9 cellular contexts compared by ENCODE assay signal in the genomic region with DNA sequence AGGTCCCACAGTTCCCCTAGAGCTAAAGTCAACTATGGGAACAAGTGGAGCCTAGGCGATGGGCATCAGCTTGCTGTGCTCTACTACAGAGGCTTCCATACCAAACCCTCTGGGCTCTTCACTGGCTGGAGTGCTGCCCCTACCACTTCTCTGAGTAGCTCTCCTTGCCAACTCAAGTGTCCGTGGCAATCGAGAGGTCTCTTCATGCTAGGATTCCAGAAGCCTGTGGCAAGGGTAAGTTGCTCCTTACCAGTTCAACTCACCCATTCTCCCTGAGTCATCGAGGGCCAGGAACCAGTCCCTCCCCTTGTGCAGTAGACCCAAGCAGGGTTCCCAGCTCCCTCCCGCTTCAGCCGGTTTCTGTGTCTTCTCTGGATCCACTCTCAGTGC.
"Had no signal": no experiment of that assay in that cellular context is flagged by ENCODE, and none has a peak within 500 bp of the region (broad histone marks: within the 10 kb centered on the region; RNA-seq: fewer than 3 reads in every experiment).

No MANE protein-coding gene starts in this region.

- DNase-seq: GM23248, GOT3, HCEC 1CT, IMR-90, KG1 had no signal

- H3K27ac ChIP-seq: GM23248 had no signal

- H3K4me3 ChIP-seq: GM23248, K562 had no signal

- ATAC-seq: K562 had no signal

- H2AFZ ChIP-seq: GM23248 had no signal

- H3K4me1 Mint-ChIP-seq: H9 had no signal

- H3K4me3 Mint-ChIP-seq: H9 had no signal

- FAIRE-seq: H54, HTR-8/SVneo, K562 had no signal

- H3K27ac Mint-ChIP-seq: H9 had no signal

- H3K9ac ChIP-seq: GM23248 had no signal
